In genomic region chr7:93026425-93026824, GRCh38 we compare ENCODE assay signal across 11 cellular contexts.
"Had no signal": no experiment of that assay in that cellular context is flagged by ENCODE, and none has a peak within 500 bp of the region (broad histone marks: within the 10 kb centered on the region; RNA-seq: fewer than 3 reads in every experiment).

No MANE protein-coding gene starts in this region.

- H3K4me3 Mint-ChIP-seq: GM23338, H9, HFFc6 had no signal

- H3K4me1 Mint-ChIP-seq: GM23338, H9 had no signal

- H3K9me3 ChIP-seq: HAP-1 had no signal

- H3K4me2 ChIP-seq: GM23338 had no signal

- H3K4me3 ChIP-seq: GM23248, GM23338, HAP-1 had no signal

- ATAC-seq: GM23338, HCT116 had no signal

- H2AFZ ChIP-seq: GM23248, GM23338 had no signal

- FAIRE-seq: H1, H54 had no signal

- H3K27ac ChIP-seq: GM23248 had no signal

- H3K27ac Mint-ChIP-seq: GM23338, HFFc6 had no signal

- H3K36me3 ChIP-seq: HAP-1 had no signal

- H3K9ac ChIP-seq: GM23248 had no signal

- DNase-seq: GM23248, GOT3, H7, H9, HCEC 1CT, HFFc6 had no signal

- H3K4me1 ChIP-seq: HAP-1 had no signal
